In genomic region chr2:49265471-49265870, GRCh38 we compare ENCODE assay signal across 26 cellular contexts.
"Had no signal": no experiment of that assay in that cellular context is flagged by ENCODE, and none has a peak within 500 bp of the region (broad histone marks: within the 10 kb centered on the region; RNA-seq: fewer than 3 reads in every experiment).

No MANE protein-coding gene starts in this region.

- H3K27me3 Mint-ChIP-seq: activated B cell treated with CpG ODN at 0.5 μM for 24 hours; activated CD4-positive, alpha-beta T cell treated with anti-CD3 and anti-CD28 coated beads, Interleukin-2, amount 10 ng/mL, durations not matched to agents 24 days and 14 days; activated naive CD8-positive, alpha-beta T cell; activated T-helper 17 cell treated with anti-CD3 and anti-CD28 coated beads, Interleukin-2, amount 50 U/mL, for 72 hours; T-cell had no signal

- H3K9me3 ChIP-seq: breast epithelium had no signal

- H3K36me3 Mint-ChIP-seq: activated naive CD8-positive, alpha-beta T cell; T-cell had no signal

- H3K27me3 ChIP-seq: breast epithelium had no signal

- H3K4me1 ChIP-seq: breast epithelium had no signal

- DNase-seq: activated B cell treated with CpG ODN at 0.5 μM for 24 hours; activated CD4-positive, alpha-beta T cell treated with anti-CD3 and anti-CD28 coated beads for 1 hour; activated CD4-positive, alpha-beta T cell treated with anti-CD3 and anti-CD28 coated beads, Interleukin-2, amount 10 ng/mL, durations not matched to agents 24 days and 14 days; activated CD4-positive, alpha-beta T cell treated with anti-CD3 and anti-CD28 coated beads, Interleukin-2, amount 50 U/mL, for 48 hours; activated CD8-positive, alpha-beta memory T cell treated with anti-CD3 and anti-CD28 coated beads for 24 hours; activated gamma-delta T cell; activated naive CD4-positive, alpha-beta T cell treated with anti-CD3 and anti-CD28 coated beads for 36 hours; activated T-cell treated with anti-CD3 and anti-CD28 coated beads, Interleukin-2, amount 50 U/mL, for 48 hours; aorta; IMR-90; Kasumi-1; KBM-7; NCI-H1105 treated with DMSO at 0.1 percent for 48 hours; NCI-H1436 treated with DMSO at 0.1 percent for 48 hours; NCI-H187; NCI-H2081; NCI-H446; NCI-H524; PC-3; SHP77 treated with DMSO at 0.1 percent for 48 hours; T-cell; T-helper 2 cell; T1000 had no signal

- H3K27ac ChIP-seq: breast epithelium had no signal

- H3K36me3 ChIP-seq: breast epithelium had no signal

- H3K9me3 Mint-ChIP-seq: activated B cell treated with CpG ODN at 0.5 μM for 24 hours; activated CD4-positive, alpha-beta T cell treated with anti-CD3 and anti-CD28 coated beads, Interleukin-2, amount 10 ng/mL, durations not matched to agents 24 days and 14 days; activated naive CD4-positive, alpha-beta T cell treated with anti-CD3 and anti-CD28 coated beads for 36 hours; activated T-helper 17 cell treated with anti-CD3 and anti-CD28 coated beads, Interleukin-2, amount 50 U/mL, for 72 hours had no signal

- H3K4me3 Mint-ChIP-seq: activated B cell treated with CpG ODN at 0.5 μM for 24 hours; activated CD4-positive, alpha-beta T cell treated with anti-CD3 and anti-CD28 coated beads, Interleukin-2, amount 10 ng/mL, durations not matched to agents 24 days and 14 days; activated naive CD4-positive, alpha-beta T cell treated with anti-CD3 and anti-CD28 coated beads for 36 hours; activated naive CD8-positive, alpha-beta T cell; activated T-helper 17 cell treated with anti-CD3 and anti-CD28 coated beads, Interleukin-2, amount 50 U/mL, for 72 hours; T-cell had no signal

- ATAC-seq: activated T-helper 17 cell treated with anti-CD3 and anti-CD28 coated beads, Interleukin-2, amount 50 U/mL, for 72 hours; PC-3; T-cell had no signal

- H3K27ac Mint-ChIP-seq: activated B cell treated with CpG ODN at 0.5 μM for 24 hours; activated CD4-positive, alpha-beta T cell treated with anti-CD3 and anti-CD28 coated beads, Interleukin-2, amount 10 ng/mL, durations not matched to agents 24 days and 14 days; activated naive CD4-positive, alpha-beta T cell treated with anti-CD3 and anti-CD28 coated beads for 36 hours; activated naive CD8-positive, alpha-beta T cell; activated T-helper 17 cell treated with anti-CD3 and anti-CD28 coated beads, Interleukin-2, amount 50 U/mL, for 72 hours; T-cell had no signal

- H3K4me1 Mint-ChIP-seq: activated B cell treated with CpG ODN at 0.5 μM for 24 hours; activated CD4-positive, alpha-beta T cell treated with anti-CD3 and anti-CD28 coated beads, Interleukin-2, amount 10 ng/mL, durations not matched to agents 24 days and 14 days; activated T-helper 17 cell treated with anti-CD3 and anti-CD28 coated beads, Interleukin-2, amount 50 U/mL, for 72 hours; T-cell had no signal

- H3K4me3 ChIP-seq: breast epithelium had no signal
